Comparison of ENCODE assay signal across 8 cellular contexts in the genomic region with DNA sequence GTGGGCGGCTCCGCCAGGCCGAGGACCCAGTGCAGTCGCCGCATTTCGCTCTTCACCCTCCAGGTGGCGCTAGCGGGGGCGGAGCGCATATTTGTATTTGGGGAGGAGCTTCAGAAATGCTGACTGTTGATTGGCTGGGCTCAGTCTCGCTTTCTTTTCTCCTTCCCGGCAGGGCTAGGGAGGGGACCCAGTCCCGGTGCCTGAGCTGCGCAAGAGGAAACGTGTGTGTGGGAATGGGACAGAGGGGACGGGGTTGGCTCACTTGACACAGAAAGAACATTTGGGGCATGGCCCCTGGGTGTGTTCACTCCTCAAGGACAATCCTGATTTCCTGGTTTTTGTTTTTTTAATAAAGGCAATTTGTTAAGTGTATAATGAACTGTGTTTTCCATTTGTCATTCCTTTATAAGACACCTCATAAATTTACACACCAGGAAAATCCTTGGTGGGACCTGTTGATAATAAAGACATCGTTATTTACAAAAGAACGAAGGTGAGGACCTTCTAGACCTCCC. TPM values are rescaled to one million over a fixed set of nuclear protein-coding genes. Genes with fewer than 3 reads are reported as not detected.
A peak's percentile ranks its signal among the peaks of the same experiment; 100 is the strongest.
DNase-seq lines count a peak whose midpoint lies in the region; ATAC-seq and TF ChIP-seq lines count a peak whose summit lies in the region.

No MANE protein-coding gene starts in this region.

- peak; percentile 81 for ATAC-seq in HG02840 (IDR thresholded peaks at IDR 0.05; ENCODE audit: low FRiP score, unreplicated experiment)
- peak; percentile 99 for ATAC-seq in left ventricle myocardium superior

- intact Hi-C loops in left ventricle myocardium superior (cut with micrococcal nuclease): no loop called here
- intact Hi-C loops in uterus (cut with DNase I; ENCODE audit: low total_unique reads): no loop called here

- H3K36me3 ChIP-seq in uterus: no peaks in the 10 kb centered on the region

- TF ChIP-seq CTCF in GM13977 (IDR thresholded peaks at IDR 0.05; ENCODE audit: extremely low read depth, insufficient read depth, missing control alignments) (peak; percentile 90), uterus (IDR thresholded peaks at IDR 0.05) (peak; percentile 91 to 98 (median 97))

- no peaks in the 10 kb centered on the region for H3K4me1 ChIP-seq in uterus

- in situ Hi-C loops in GM13977 (cut with MboI; ENCODE audit: low pct_unique_long_range_greater_than_20kb, low sequenced_read_pairs, unreplicated experiment): no loop called here

- TF ChIP-seq POLR2A in uterus (IDR thresholded peaks at IDR 0.05): peak; percentile 58 to 92

- H3K27me3 ChIP-seq in uterus: no peaks in the 10 kb centered on the region

- peak overlapping the region; percentile 62 to 73 for H3K27ac ChIP-seq in uterus

- no peaks in the 10 kb centered on the region for H3K9me3 ChIP-seq in uterus

- DNase-seq in GM13977 (ENCODE audit: low spot score): peak; percentile 91
- peak; percentile 73 for DNase-seq in NCI-H1436 treated with DMSO at 0.1 percent for 48 hours (lab: John Stamatoyannopoulos, UW)
- DNase-seq in T-helper 1 cell: peak; percentile 81 to 92 (median 89)
- peak; percentile 65 for DNase-seq in amniotic stem cell (lab: John Stamatoyannopoulos, UW)
- peak; percentile 93 for DNase-seq in left ventricle myocardium superior
- peak; percentile 57 for DNase-seq in pulmonary artery endothelial cell (ENCODE audit: low read depth, low spot score)
- DNase-seq in uterus: peak; percentile 93 to 94

- H3K4me3 ChIP-seq in uterus: peak overlapping the region; percentile 18 to 44

RNA-seq across cellular contexts. Expression of gene DNMT3A, which starts 20.4 kb away (rescaled TPM):
- total RNA-seq in left ventricle myocardium superior (21.1 TPM), pulmonary artery endothelial cell (31.7 and 44.4 TPM in 2 replicates), uterus (10 to 100 TPM in 3 of 4 donors, 1 to 10 TPM in 1; 2.3 to 95.8 (median 29.9) TPM)

Comparison
In these comparisons a context has a peak if more than half of its experiments do, and no peak if none do; other contexts are left out.
1. Peak in every context shown above with its lines: DNase-seq, ATAC-seq, H3K4me3 ChIP-seq and H3K27ac ChIP-seq.